7 cellular contexts compared by ENCODE assay signal in genomic region chr7:118366363-118366762, GRCh38.
"Had no signal": no experiment of that assay in that cellular context is flagged by ENCODE, and none has a peak within 500 bp of the region (broad histone marks: within the 10 kb centered on the region; RNA-seq: fewer than 3 reads in every experiment).

No MANE protein-coding gene starts in this region.

- ATAC-seq: GM23338 had no signal

- H2AFZ ChIP-seq: GM23338 had no signal

- H3K4me2 ChIP-seq: GM23338 had no signal

- DNase-seq: H9, HCEC 1CT, IMR-90 had no signal

- H3K4me3 ChIP-seq: GM23338 had no signal

- FAIRE-seq: H1, H54, HTR-8/SVneo had no signal
